Comparison of ENCODE assay signal across 1 cellular context in genomic region chr1:231418741-231419107, GRCh38.
A peak's percentile ranks its signal among the peaks of the same experiment; 100 is the strongest.
TF ChIP-seq lines count a peak whose summit lies in the region.

No MANE protein-coding gene starts in this region.

TF ChIP-seq in K562, 482 proteins besides CTCF, POLR2A, EP300 and RAD21 (continued from another document):
- TF ChIP-seq FOXK1 (CRISPR knock-in tag; IDR thresholded peaks at IDR 0.05; ENCODE audit: borderline replicate concordance) = no peak
- peak; percentile 41; the same call in 1 of the 2 replicates for TF ChIP-seq CEBPB (tag; IDR thresholded peaks at IDR 0.05)
- TF ChIP-seq DNMT1 (IDR thresholded peaks at IDR 0.05) = no peak
- no peak for TF ChIP-seq ATF6 (CRISPR knock-in tag; IDR thresholded peaks at IDR 0.05)
